In the genomic region with DNA sequence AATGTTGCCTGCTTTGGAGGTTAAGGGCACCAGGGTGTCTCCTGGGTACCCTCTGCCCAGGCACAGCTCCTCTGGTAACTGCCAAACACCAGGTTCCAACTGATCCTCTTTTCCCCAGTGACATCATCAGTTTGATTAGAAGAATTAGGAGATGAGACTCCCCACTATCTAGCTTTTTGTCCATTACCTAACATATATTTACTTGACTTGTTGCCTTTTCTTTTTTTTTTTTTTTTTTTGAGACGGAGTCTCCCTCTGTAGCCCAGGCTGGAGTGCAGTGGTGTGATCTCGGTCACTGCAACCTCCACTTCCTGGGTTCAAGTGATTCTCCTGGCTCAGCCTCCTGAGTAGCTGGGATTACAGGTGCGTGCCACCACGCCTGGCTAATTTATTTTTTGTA, we compare ENCODE assay signal across 1 cellular context. TPM values are rescaled to one million over a fixed set of nuclear protein-coding genes. Genes with fewer than 3 reads are reported as not detected.
"Had no signal": no experiment of that assay in that cellular context is flagged by ENCODE, and none has a peak within 500 bp of the region (broad histone marks: within the 10 kb centered on the region; RNA-seq: fewer than 3 reads in every experiment).

Gene FAM186B, minus strand, starts transcription at position 101 of the 400 bp plus-strand sequence. CDS start 162 bp downstream, outside the sequence.

RNA-seq across cellular contexts. Expression of gene FAM186B, which starts in this region (rescaled TPM):
- total RNA-seq: RPMI7951 had no signal
